In genomic region chr2:164896634-164897033, GRCh38 we compare ENCODE assay signal across 1 cellular context.
TF ChIP-seq lines count a peak whose summit lies in the region.

No MANE protein-coding gene starts in this region.

TF ChIP-seq in K562, 482 proteins besides CTCF, POLR2A, EP300 and RAD21 (continued from another document):
- TF ChIP-seq ZBTB5 (IDR thresholded peaks at IDR 0.05) (no peak), L3MBTL2 (IDR thresholded peaks at IDR 0.05) (no peak), CREB5 (CRISPR knock-in tag; IDR thresholded peaks at IDR 0.05) (no peak)
TF ChIP-seq in K562: peak in this region for 2.
